Comparison of ENCODE assay signal across 1 cellular context in genomic region chr1:6486433-6487011, GRCh38.
TF ChIP-seq lines count a peak whose summit lies in the region.

No MANE protein-coding gene starts in this region.

TF ChIP-seq in WTC11, 78 proteins besides CTCF, POLR2A, EP300 and RAD21 (continued from another document):
- TF ChIP-seq HMGXB4 (CRISPR knock-in tag; IDR thresholded peaks at IDR 0.05): peak; percentile 62; the same call in 1 of the 2 replicates
- TF ChIP-seq ZNF425 (CRISPR knock-in tag; conservative IDR thresholded peaks at IDR 0.05): no peak
- TF ChIP-seq ZNF396 (CRISPR knock-in tag; IDR thresholded peaks at IDR 0.05; ENCODE audit: borderline replicate concordance): no peak
- no peak for TF ChIP-seq CREB1 (CRISPR knock-in tag; IDR thresholded peaks at IDR 0.05)
- TF ChIP-seq PRDM15 (CRISPR knock-in tag; IDR thresholded peaks at IDR 0.05): 0 out of 2 replicates have a peak, but pooled peaks have one; percentile 45
- no peak for TF ChIP-seq KAT7 (CRISPR knock-in tag; IDR thresholded peaks at IDR 0.05; ENCODE audit: borderline replicate concordance)
- TF ChIP-seq TP53 (CRISPR knock-in tag; IDR thresholded peaks at IDR 0.05): no peak
- no peak for TF ChIP-seq ZSCAN18 (CRISPR knock-in tag; IDR thresholded peaks at IDR 0.05)
- TF ChIP-seq E2F5 (CRISPR knock-in tag; IDR thresholded peaks at IDR 0.05): no peak
- TF ChIP-seq ZBTB21 (CRISPR knock-in tag; IDR thresholded peaks at IDR 0.05; ENCODE audit: borderline replicate concordance): no peak
- TF ChIP-seq PRRX2 (CRISPR knock-in tag; IDR thresholded peaks at IDR 0.05): no peak
- no peak for TF ChIP-seq SMAD3 (CRISPR knock-in tag; IDR thresholded peaks at IDR 0.05; ENCODE audit: borderline replicate concordance)
- TF ChIP-seq AR (CRISPR knock-in tag; IDR thresholded peaks at IDR 0.05): no peak
- TF ChIP-seq ATF2 (CRISPR knock-in tag; IDR thresholded peaks at IDR 0.05; ENCODE audit: borderline replicate concordance, low read depth): no peak
- no peak for TF ChIP-seq ELF4 (CRISPR knock-in tag; IDR thresholded peaks at IDR 0.05; ENCODE audit: low read depth)
- no peak for TF ChIP-seq ERG (CRISPR knock-in tag; IDR thresholded peaks at IDR 0.05)
- peak; percentile 47 for TF ChIP-seq USF2 (CRISPR knock-in tag; IDR thresholded peaks at IDR 0.05)
- no peak for TF ChIP-seq ZNF532 (CRISPR knock-in tag; IDR thresholded peaks at IDR 0.05; ENCODE audit: borderline replicate concordance)
- no peak for TF ChIP-seq MXD4 (CRISPR knock-in tag; IDR thresholded peaks at IDR 0.05; ENCODE audit: borderline replicate concordance)
